9 cellular contexts compared by ENCODE assay signal in the genomic region with DNA sequence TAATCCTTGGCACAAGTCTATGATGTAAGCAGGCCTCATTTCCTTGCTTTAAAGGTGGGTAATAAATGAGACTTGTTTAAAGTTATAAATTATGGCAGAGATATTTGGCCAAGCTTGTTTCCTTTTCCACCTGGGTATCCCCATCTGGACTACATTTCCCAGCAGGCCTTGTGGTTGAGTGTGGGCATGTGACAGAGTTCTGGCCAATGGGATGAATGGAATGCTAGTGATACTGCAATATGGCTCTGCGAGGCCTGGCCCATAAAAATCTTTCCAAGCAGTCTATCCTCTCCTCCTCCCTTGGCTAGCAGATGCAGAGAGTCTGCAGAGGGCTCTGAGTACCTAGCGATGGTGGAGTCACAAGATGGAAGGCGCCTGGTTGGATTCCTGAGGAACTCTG.
A peak's percentile ranks its signal among the peaks of the same experiment; 100 is the strongest.
DNase-seq lines count a peak whose midpoint lies in the region; ATAC-seq and TF ChIP-seq lines count a peak whose summit lies in the region.
"Had no signal": no experiment of that assay in that cellular context is flagged by ENCODE, and none has a peak within 500 bp of the region (broad histone marks: within the 10 kb centered on the region; RNA-seq: fewer than 3 reads in every experiment).

No MANE protein-coding gene starts in this region.

- ATAC-seq in Right ventricle myocardium inferior = peak; percentile 73
- peak; percentile 81 to 93 (median 86) for ATAC-seq in heart left ventricle
- no peak for ATAC-seq in GM18511 (IDR thresholded peaks at IDR 0.05; ENCODE audit: unreplicated experiment)
- ATAC-seq in GM19455 (IDR thresholded peaks at IDR 0.05; ENCODE audit: unreplicated experiment) = no peak

- no peak for DNase-seq in Right ventricle myocardium inferior (ENCODE audit: missing footprints)
- no peak for DNase-seq in left ventricle myocardium inferior
- DNase-seq in RPMI7951 (ENCODE audit: low read depth) = peak; percentile 42
- peak in 4 of 5 donors; percentile 29 to 52 (median 38) for DNase-seq in heart left ventricle
- DNase-seq in thyroid gland = peak; percentile 52 to 53
- DNase-seq in NCI-H524 treated with DMSO at 0.1 percent for 48 hours (lab: John Stamatoyannopoulos, UW) = no peak

- no peak overlapping the region for H3K4me3 ChIP-seq in left ventricle myocardium inferior
- H3K4me3 ChIP-seq in heart left ventricle = no peak overlapping the region
- no peak overlapping the region for H3K4me3 ChIP-seq in thyroid gland (replicated peaks in 1 of 3)

- H3K4me1 ChIP-seq in left ventricle myocardium inferior (peaks cover 16% of the 10 kb centered on the region), heart left ventricle (peaks cover 0 to 9% (median 0%) of the 10 kb centered on the region in 12 donors), thyroid gland (peaks cover 13 to 25% of the 10 kb centered on the region in 2 donors)

- WGBS in heart left ventricle, 4 donors = 74 to 91% (median 81%) methylated on average over 3 of the region's 3 CpGs
- 94 to 98% methylated on average over 3 of the region's 3 CpGs for WGBS in thyroid gland, 2 donors

- H3K9me3 ChIP-seq in left ventricle myocardium inferior (replicated peaks) = no peaks in the 10 kb centered on the region
- H3K9me3 ChIP-seq in heart left ventricle = no peaks in the 10 kb centered on the region
- no peaks in the 10 kb centered on the region for H3K9me3 ChIP-seq in thyroid gland

- H3K27me3 ChIP-seq in left ventricle myocardium inferior (ENCODE audit: low read depth) (no peaks in the 10 kb centered on the region), heart left ventricle (no peaks in the 10 kb centered on the region), thyroid gland (no peaks in the 10 kb centered on the region)

- H3K36me3 ChIP-seq in left ventricle myocardium inferior (no peaks in the 10 kb centered on the region), heart left ventricle (no peaks in the 10 kb centered on the region), thyroid gland (no peaks in the 10 kb centered on the region)

- TF ChIP-seq CTCF in left ventricle myocardium inferior (IDR thresholded peaks at IDR 0.05; ENCODE audit: borderline replicate concordance) (no peak), heart left ventricle (IDR thresholded peaks at IDR 0.05) (no peak), thyroid gland (IDR thresholded peaks at IDR 0.05) (no peak)

- TF ChIP-seq POLR2A in heart left ventricle (IDR thresholded peaks at IDR 0.05) (no peak), thyroid gland (IDR thresholded peaks at IDR 0.05) (no peak)

- no peak overlapping the region for H3K27ac ChIP-seq in left ventricle myocardium inferior (replicated peaks)
- H3K27ac ChIP-seq in heart left ventricle = no peak overlapping the region
- H3K27ac ChIP-seq in thyroid gland = no peak overlapping the region
- H3K27ac ChIP-seq: HL-60 had no signal

- intact Hi-C loops in Right ventricle myocardium inferior (cut with DNase I) (no loop called here), left ventricle myocardium inferior (cut with micrococcal nuclease) (no loop called here), heart left ventricle (cut with DNase I) (loop anchor here in 1 of 10 donors (5.0 kb wide), 1 partner anchor 102 kb away; a partner anchor contains a TSS), thyroid gland (cut with DNase I) (no loop called here)

Comparison
In these comparisons a context has a peak if more than half of its experiments do, and no peak if none do; other contexts are left out.
1. DNase-seq: peak in RPMI7951 (single experiment), heart left ventricle (4 of 5) and thyroid gland (2 of 2); none in Right ventricle myocardium inferior (single experiment), left ventricle myocardium inferior (single experiment) and NCI-H524 treated with DMSO at 0.1 percent for 48 hours (single experiment).
2. ATAC-seq: peak in Right ventricle myocardium inferior (single experiment) and heart left ventricle (4 of 4); none in GM18511 (single experiment) and GM19455 (single experiment).